26 cellular contexts compared by ENCODE assay signal in the genomic region with DNA sequence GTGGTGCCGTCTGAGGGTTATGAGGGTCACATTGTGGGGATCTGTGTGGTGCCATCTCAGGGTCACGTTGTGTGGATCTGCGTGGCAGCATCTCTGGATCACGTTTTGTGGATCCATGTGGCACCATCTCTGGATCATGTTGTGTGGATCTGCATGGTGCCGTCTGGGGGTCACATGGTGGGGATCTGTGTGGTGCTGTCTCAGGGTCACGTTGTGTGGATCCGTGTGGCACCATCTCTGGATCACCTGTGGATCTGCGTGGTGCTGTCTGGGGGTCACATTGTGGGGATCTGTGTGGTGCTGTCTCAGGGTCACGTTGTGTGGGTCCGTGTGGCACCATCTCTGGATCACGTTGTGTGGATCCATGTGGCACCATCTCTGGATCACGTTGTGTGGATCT. TPM values are rescaled to one million over a fixed set of nuclear protein-coding genes. Genes with fewer than 3 reads are reported as not detected.
"Had no signal": no experiment of that assay in that cellular context is flagged by ENCODE, and none has a peak within 500 bp of the region (broad histone marks: within the 10 kb centered on the region; RNA-seq: fewer than 3 reads in every experiment).

No MANE protein-coding gene starts in this region.

- H3K27ac ChIP-seq: coronary artery, heart left ventricle, left lung, lower lobe of right lung, parathyroid adenoma, psoas muscle, skin epidermis, stomach, uterus had no signal

- H3K27me3 ChIP-seq: uterus had no signal

- H3K9ac ChIP-seq: parathyroid adenoma had no signal

- ATAC-seq: heart left ventricle, left lung, lower lobe of right lung, natural killer cell, psoas muscle, sciatic nerve had no signal

- FAIRE-seq: frontal cortex, islet of Langerhans had no signal

- H3K36me3 ChIP-seq: heart left ventricle, left lung, lower lobe of right lung, stomach, uterus had no signal

- DNase-seq: effector CD4-positive, alpha-beta T cell; endodermal cell; hypothalamus; lower lobe of right lung; natural killer cell; nucleus accumbens; retina; stimulated activated CD4-positive, alpha-beta T cell treated with anti-CD3 and anti-CD28 coated beads, Interleukin-12 subunit alpha, Interleukin-12 subunit beta, amount 100 ng/mL, for 4 hours; stimulated activated naive CD4-positive, alpha-beta T cell; stomach; uterus had no signal

- H2AFZ ChIP-seq: parathyroid adenoma had no signal

- H3K4me1 ChIP-seq: heart left ventricle, left lung, lower lobe of right lung, parathyroid adenoma, psoas muscle, stomach, uterus had no signal

- H3K4me3 ChIP-seq: coronary artery, heart left ventricle, left lung, lower lobe of right lung, psoas muscle, skin epidermis, stomach, uterus had no signal

- H3K9me3 ChIP-seq: lower lobe of right lung, psoas muscle, uterus had no signal

RNA-seq across cellular contexts. Expression of a gene that starts 7.0 kb away (rescaled TPM):
- polyA plus RNA-seq: fibroblast of lung had no signal

RNA-seq across cellular contexts. Expression of a gene that starts 56.3 kb away (rescaled TPM):
- total RNA-seq: dermis microvascular lymphatic vessel endothelial cell, endodermal cell, fibroblast of lung, glomerular endothelial cell, heart left ventricle, left lung, lower lobe of right lung, mesothelial cell of epicardium, mucosa of gallbladder, myocyte, natural killer cell, psoas muscle, sciatic nerve, stomach, uterus had no signal
- polyA plus RNA-seq: fibroblast of lung, heart left ventricle, psoas muscle had no signal

RNA-seq across cellular contexts. Expression of a gene that starts 56.6 kb away (rescaled TPM):
- total RNA-seq: myocyte had no signal
